In genomic region chr11:126332221-126332711, GRCh38 we compare ENCODE assay signal across 10 cellular contexts. TPM values are rescaled to one million over a fixed set of nuclear protein-coding genes. Genes with fewer than 3 reads are reported as not detected.
DNase-seq lines count a peak whose midpoint lies in the region; ATAC-seq and TF ChIP-seq lines count a peak whose summit lies in the region.
"Had no signal": no experiment of that assay in that cellular context is flagged by ENCODE, and none has a peak within 500 bp of the region (broad histone marks: within the 10 kb centered on the region; RNA-seq: fewer than 3 reads in every experiment).

No MANE protein-coding gene starts in this region.

- H2AFZ ChIP-seq in ACC112 (ENCODE audit: low read length, unreplicated experiment): no peak overlapping the region

- peak; percentile 72 for ATAC-seq in central memory CD8-positive, alpha-beta T cell (replicated peaks; ENCODE audit: extremely low read depth, poor library complexity, severe bottlenecking)
- ATAC-seq in lung (ENCODE audit: insufficient read depth, low FRiP score) (peak; percentile 39), HG02588 (IDR thresholded peaks at IDR 0.05; ENCODE audit: unreplicated experiment) (no peak)

- peaks cover 50% of the 10 kb centered on the region for H3K4me1 Mint-ChIP-seq in central memory CD8-positive, alpha-beta T cell
- H3K4me1 Mint-ChIP-seq in activated T-helper 1 cell treated with anti-CD3 and anti-CD28 coated beads, Interleukin-12 subunit alpha, Interleukin-12 subunit beta, Interleukin-2, Interleukin-4 antibody, amounts not matched to agents 30 ng/mL and 10 ng/mL and 1 ng/mL, durations not matched to agents 14 hours and 24 hours and 36 hours (ENCODE audit: low read depth): peaks cover 32% of the 10 kb centered on the region

- H3K9me3 ChIP-seq in lung (ENCODE audit: control insufficient read depth in 2 of 2, insufficient read depth in 1 of 2, low read length in 1 of 2): no peaks in the 10 kb centered on the region

- H3K36me3 ChIP-seq in ACC112 (ENCODE audit: insufficient read depth, low read length) (no peaks in the 10 kb centered on the region), lung (ENCODE audit: control insufficient read depth in 2 of 2, insufficient read depth in 2 of 2, low read length in 2 of 2) (peaks cover 0 to 5% of the 10 kb centered on the region in 2 donors)

- H3K4me3 ChIP-seq in ACC112 (ENCODE audit: low read depth, low read length) (no peak overlapping the region), lung (no peak overlapping the region)

- H3K79me2 ChIP-seq in ACC112 (ENCODE audit: control insufficient read depth, insufficient read depth, low read length, unreplicated experiment): peaks cover 2% of the 10 kb centered on the region

- DNase-seq in HCEC 1CT: peak; percentile 93
- DNase-seq in central memory CD8-positive, alpha-beta T cell (ENCODE audit: low spot score in 2 of 2): no peak
- no peak for DNase-seq in lung (ENCODE audit: low spot score)
- DNase-seq in activated T-helper 1 cell treated with anti-CD3 and anti-CD28 coated beads, Interleukin-12 subunit alpha, Interleukin-12 subunit beta, Interleukin-2, Interleukin-4 antibody, amounts not matched to agents 30 ng/mL and 10 ng/mL and 1 ng/mL, durations not matched to agents 14 hours and 24 hours and 36 hours (ENCODE audit: low spot score): no peak
- DNase-seq in NCI-H1105 treated with DMSO at 0.1 percent for 48 hours (lab: John Stamatoyannopoulos, UW): no peak
- DNase-seq in DMS153 (lab: John Stamatoyannopoulos, UW): no peak
- DNase-seq: activated CD4-positive, alpha-beta T cell treated with anti-CD3 and anti-CD28 coated beads, Interleukin-2, amount 50 U/mL, for 48 hours; NCI-H187 treated with DMSO at 0.1 percent for 48 hours had no signal

- intact Hi-C loops in activated T-helper 1 cell treated with anti-CD3 and anti-CD28 coated beads, Interleukin-12 subunit alpha, Interleukin-12 subunit beta, Interleukin-2, Interleukin-4 antibody, amounts not matched to agents 30 ng/mL and 10 ng/mL and 1 ng/mL, durations not matched to agents 14 hours and 24 hours and 36 hours (cut with micrococcal nuclease): no loop called here

- H3K27me3 ChIP-seq in ACC112 (ENCODE audit: insufficient read depth, low read length) (no peaks in the 10 kb centered on the region), lung (ENCODE audit: control insufficient read depth, insufficient read depth) (no peaks in the 10 kb centered on the region)

- no peak overlapping the region for H3K4me3 Mint-ChIP-seq in central memory CD8-positive, alpha-beta T cell
- H3K4me3 Mint-ChIP-seq in activated T-helper 1 cell treated with anti-CD3 and anti-CD28 coated beads, Interleukin-12 subunit alpha, Interleukin-12 subunit beta, Interleukin-2, Interleukin-4 antibody, amounts not matched to agents 30 ng/mL and 10 ng/mL and 1 ng/mL, durations not matched to agents 14 hours and 24 hours and 36 hours: no peak overlapping the region

- no peaks in the 10 kb centered on the region for H3K9me3 Mint-ChIP-seq in central memory CD8-positive, alpha-beta T cell
- no peaks in the 10 kb centered on the region for H3K9me3 Mint-ChIP-seq in activated T-helper 1 cell treated with anti-CD3 and anti-CD28 coated beads, Interleukin-12 subunit alpha, Interleukin-12 subunit beta, Interleukin-2, Interleukin-4 antibody, amounts not matched to agents 30 ng/mL and 10 ng/mL and 1 ng/mL, durations not matched to agents 14 hours and 24 hours and 36 hours

- TF ChIP-seq CTCF in lung (IDR thresholded peaks at IDR 0.05; ENCODE audit: control extremely low read depth, extremely low read depth): no peak

- H3K36me3 Mint-ChIP-seq in central memory CD8-positive, alpha-beta T cell (ENCODE audit: insufficient read depth): peaks cover 16% of the 10 kb centered on the region
- peaks cover 31% of the 10 kb centered on the region for H3K36me3 Mint-ChIP-seq in activated T-helper 1 cell treated with anti-CD3 and anti-CD28 coated beads, Interleukin-12 subunit alpha, Interleukin-12 subunit beta, Interleukin-2, Interleukin-4 antibody, amounts not matched to agents 30 ng/mL and 10 ng/mL and 1 ng/mL, durations not matched to agents 14 hours and 24 hours and 36 hours (ENCODE audit: low read depth)

- H3K27me3 Mint-ChIP-seq in central memory CD8-positive, alpha-beta T cell: no peaks in the 10 kb centered on the region
- H3K27me3 Mint-ChIP-seq in activated T-helper 1 cell treated with anti-CD3 and anti-CD28 coated beads, Interleukin-12 subunit alpha, Interleukin-12 subunit beta, Interleukin-2, Interleukin-4 antibody, amounts not matched to agents 30 ng/mL and 10 ng/mL and 1 ng/mL, durations not matched to agents 14 hours and 24 hours and 36 hours (ENCODE audit: insufficient read depth): no peaks in the 10 kb centered on the region

- 74 to 85% methylated on average over 5 of the region's 5 CpGs for WGBS in lung, 2 donors

- H3K27ac ChIP-seq in ACC112 (ENCODE audit: low read depth, low read length) (peak overlapping the region; percentile 28; the same call in 1 of the 2 replicates), lung (ENCODE audit: low read depth in 1 of 2, low read length in 1 of 2) (peak overlapping the region in 1 of 2 donors; percentile 23)

- peak overlapping the region; percentile 80 for H3K27ac Mint-ChIP-seq in central memory CD8-positive, alpha-beta T cell (ENCODE audit: low read depth)
- no peak overlapping the region for H3K27ac Mint-ChIP-seq in activated T-helper 1 cell treated with anti-CD3 and anti-CD28 coated beads, Interleukin-12 subunit alpha, Interleukin-12 subunit beta, Interleukin-2, Interleukin-4 antibody, amounts not matched to agents 30 ng/mL and 10 ng/mL and 1 ng/mL, durations not matched to agents 14 hours and 24 hours and 36 hours

- H3K4me1 ChIP-seq in ACC112 (ENCODE audit: control insufficient read depth, insufficient read depth, low read length, unreplicated experiment) (peaks cover 41% of the 10 kb centered on the region), lung (ENCODE audit: control insufficient read depth in 2 of 2, insufficient read depth in 2 of 2, low read length in 2 of 2) (peaks cover 0 to 5% of the 10 kb centered on the region in 2 donors)

RNA-seq across cellular contexts. Expression of gene ST3GAL4, which starts 23.2 kb away (rescaled TPM):
- 10 to 100 TPM; 31.5 to 31.9 TPM for total RNA-seq in lung
- polyA plus RNA-seq in lung: 10 to 100 TPM; 23.6 to 38.3 TPM
- 13.2 and 14.1 TPM in 2 replicates for total RNA-seq in activated T-helper 1 cell treated with anti-CD3 and anti-CD28 coated beads, Interleukin-12 subunit alpha, Interleukin-12 subunit beta, Interleukin-2, Interleukin-4 antibody, amounts not matched to agents 30 ng/mL and 10 ng/mL and 1 ng/mL, durations not matched to agents 14 hours and 24 hours and 36 hours

RNA-seq across cellular contexts. Expression of gene DCPS, which starts 28.4 kb away (rescaled TPM):
- total RNA-seq in lung: 10 to 100 TPM; 10.7 to 20.4 TPM
- 10 to 100 TPM; 20.4 to 26.3 TPM for polyA plus RNA-seq in lung
- total RNA-seq in activated T-helper 1 cell treated with anti-CD3 and anti-CD28 coated beads, Interleukin-12 subunit alpha, Interleukin-12 subunit beta, Interleukin-2, Interleukin-4 antibody, amounts not matched to agents 30 ng/mL and 10 ng/mL and 1 ng/mL, durations not matched to agents 14 hours and 24 hours and 36 hours: 40.4 and 40.5 TPM in 2 replicates

RNA-seq across cellular contexts. Expression of gene TIRAP, which starts 49.4 kb away (rescaled TPM):
- total RNA-seq in lung: 10 to 100 TPM; 10.9 to 12.5 TPM
- polyA plus RNA-seq in lung: 1 to 10 TPM; 5.5 to 8.6 TPM
- 13.0 and 15.0 TPM in 2 replicates for total RNA-seq in activated T-helper 1 cell treated with anti-CD3 and anti-CD28 coated beads, Interleukin-12 subunit alpha, Interleukin-12 subunit beta, Interleukin-2, Interleukin-4 antibody, amounts not matched to agents 30 ng/mL and 10 ng/mL and 1 ng/mL, durations not matched to agents 14 hours and 24 hours and 36 hours
